In genomic region chr7:102748605-102749322, GRCh38 we compare ENCODE assay signal across 8 cellular contexts. TPM values are rescaled to one million over a fixed set of nuclear protein-coding genes. Genes with fewer than 3 reads are reported as not detected.
A peak's percentile ranks its signal among the peaks of the same experiment; 100 is the strongest.
DNase-seq lines count a peak whose midpoint lies in the region; ATAC-seq, FAIRE-seq and TF ChIP-seq lines count a peak whose summit lies in the region.
"Not testable (repeated sequence)": the region's sequence is repeated elsewhere in the genome, so short reads cannot be mapped to it uniquely, and the experiment has no call there.

FAM185A (plus strand) TSS chr7:102748999; CDS start chr7:102749208, 209 bp downstream.

- POLR2A ChIA-PET in endothelial cell of umbilical vein (lab: Charles Lee) = interaction anchor here (1.3 kb wide), 1 partner anchor 326 kb away, joined by 6 read pairs; the partner anchor contains the start of genes ARMC10 and FBXL13

- H3K9me3 Mint-ChIP-seq in mesothelial cell of epicardium = not testable (repeated sequence)

- peak within 1 kb of the TSS; percentile 73 for H3K9ac ChIP-seq in OCI-LY1 (ENCODE audit: low read length)
- not testable (repeated sequence) for H3K9ac ChIP-seq in endothelial cell of umbilical vein (replicated peaks; ENCODE audit: extremely low read depth, insufficient read depth, low read length)

- peaks cover 21% of the 10 kb centered on the region for H3K4me1 ChIP-seq in OCI-LY1 (ENCODE audit: insufficient read depth, low read length, severe bottlenecking)
- not testable (repeated sequence) for H3K4me1 ChIP-seq in endothelial cell of umbilical vein (ENCODE audit: control insufficient read depth, extremely low read depth, insufficient read depth, low read length)

- not testable (repeated sequence) for H4K20me1 ChIP-seq in OCI-LY1 (ENCODE audit: insufficient read depth, low read length); endothelial cell of umbilical vein (replicated peaks; ENCODE audit: control insufficient read depth, extremely low read depth, insufficient read depth, low read length)

- H2AFZ ChIP-seq in OCI-LY1 (ENCODE audit: low read length) = not testable (repeated sequence)
- H2AFZ ChIP-seq in endothelial cell of umbilical vein (ENCODE audit: low read depth, low read length) = peak within 1 kb of the TSS; percentile 85

- H3K4me3 ChIP-seq in OCI-LY1 (ENCODE audit: low read depth, low read length, poor library complexity, severe bottlenecking) (peak within 1 kb of the TSS; percentile 74), endothelial cell of umbilical vein (replicated peaks in 1 of 3; ENCODE audit: insufficient read depth in 1 of 3, low read depth in 1 of 3, low read length in 3 of 3) (peak within 1 kb of the TSS; percentile 28 to 71 (median 68))

- CTCF ChIA-PET in endothelial cell of umbilical vein (lab: Charles Lee) = interaction anchor here (0.9 to 1.4 kb wide), 4 partner anchors 313 to 326 kb away, joined by 4 to 26 read pairs (median 6); partner anchors contain the start of genes ARMC10 and FBXL13

- H3K9me1 ChIP-seq in endothelial cell of umbilical vein (replicated peaks; ENCODE audit: control insufficient read depth, extremely low read depth, insufficient read depth, low read length) = not testable (repeated sequence)

- H3K9me3 ChIP-seq in OCI-LY1 (ENCODE audit: low read length); endothelial cell of umbilical vein (replicated peaks; ENCODE audit: control insufficient read depth, insufficient read depth, low read length): not testable (repeated sequence)

- H3K79me2 ChIP-seq in OCI-LY1 (ENCODE audit: insufficient read depth, low read length); endothelial cell of umbilical vein (ENCODE audit: control insufficient read depth, insufficient read depth, low read length): not testable (repeated sequence)

- H3K27ac ChIP-seq in OCI-LY1 (ENCODE audit: low read depth, low read length, poor library complexity, severe bottlenecking) = not testable (repeated sequence)
- peak within 1 kb of the TSS; percentile 3 for H3K27ac ChIP-seq in endothelial cell of umbilical vein (ENCODE audit: insufficient read depth, low read depth, low read length)

- intact Hi-C loops in endothelial cell of umbilical vein (cut with micrococcal nuclease) = loop anchor here (2.0 to 5.0 kb wide), 3 partner anchors 324 to 594 kb away; partner anchors contain the start of genes DNAJC2, FBXL13 and NAPEPLD

- not testable (repeated sequence) for H3F3A ChIP-seq in OCI-LY1 (ENCODE audit: insufficient read depth, low read length)

- peaks cover 17% of the 10 kb centered on the region for H3K4me1 Mint-ChIP-seq in mesothelial cell of epicardium

- not testable (repeated sequence) for H3K9me2 ChIP-seq in OCI-LY1 (ENCODE audit: low read depth, low read length)

- BruUV-seq in endothelial cell of umbilical vein (replicated peaks; lab: Mats Ljungman, UMichigan) = not testable (repeated sequence)

- peak within 1 kb of the TSS; percentile 85 for H3K4me3 Mint-ChIP-seq in mesothelial cell of epicardium

- peak within 1 kb of the TSS; percentile 73 for H3K27ac Mint-ChIP-seq in mesothelial cell of epicardium

- dilution Hi-C loops in endothelial cell of umbilical vein (cut with MboI; ENCODE audit: extremely low pct_ligation_motif_present, low sequenced_read_pairs) = not testable (repeated sequence)

- not testable (repeated sequence) for H3K27me3 ChIP-seq in OCI-LY1 (ENCODE audit: insufficient read depth, low read length); endothelial cell of umbilical vein (ENCODE audit: control insufficient read depth in 2 of 2, insufficient read depth in 2 of 2, low read length in 2 of 2)

- not testable (repeated sequence) for TF ChIP-seq POLR2A in endothelial cell of umbilical vein (IDR thresholded peaks at IDR 0.05; ENCODE audit: low read depth, low read length)

- FAIRE-seq in endothelial cell of umbilical vein (lab: Jason Lieb, UNC) = peak; percentile 96

- H3K4me2 ChIP-seq in OCI-LY1 (ENCODE audit: low read length) (peak within 1 kb of the TSS; percentile 81), endothelial cell of umbilical vein (ENCODE audit: insufficient read depth, low read length) (peak within 1 kb of the TSS; percentile 72)

- not testable (repeated sequence) for TF ChIP-seq CTCF in OCI-LY1 (IDR thresholded peaks at IDR 0.05; ENCODE audit: low read length); endothelial cell of umbilical vein (IDR thresholded peaks at IDR 0.05; ENCODE audit: extremely low read depth in 1 of 2, insufficient read depth in 1 of 2, low read depth in 1 of 2, low read length in 2 of 2); mesothelial cell of epicardium (IDR thresholded peaks at IDR 0.05; ENCODE audit: unreplicated experiment)

- H3K27me3 Mint-ChIP-seq in mesothelial cell of epicardium (ENCODE audit: low read depth) = not testable (repeated sequence)

- not testable (repeated sequence) for H3K36me3 Mint-ChIP-seq in mesothelial cell of epicardium

- ATAC-seq in GM21526 (IDR thresholded peaks at IDR 0.05; ENCODE audit: low FRiP score, unreplicated experiment) = peak; percentile 98

- DNase-seq in DMS 273 (lab: John Stamatoyannopoulos, UW; ENCODE audit: unreplicated experiment) (peak; percentile 100), HuH-7 (ENCODE audit: low spot score) (peak; percentile 82), activated T-cell treated with anti-CD3 and anti-CD28 coated beads for 1 hour (ENCODE audit: low read depth) (peak; percentile 86), endothelial cell of umbilical vein (ENCODE audit: low read depth, low spot score) (peak; percentile 99), mesothelial cell of epicardium (ENCODE audit: low spot score in 2 of 2, unreplicated experiment in 2 of 2) (peak; percentile 90 to 92)
- peak; percentile 83 to 96 for DNase-seq in stimulated activated CD8-positive, alpha-beta memory T cell treated with anti-CD3 and anti-CD28 coated beads, Interleukin-15, amount 100 ng/mL, for 4 hours (ENCODE audit: low read depth in 2 of 2)

- not testable (repeated sequence) for H3K36me3 ChIP-seq in OCI-LY1 (ENCODE audit: insufficient read depth, low read length); endothelial cell of umbilical vein (ENCODE audit: control insufficient read depth in 2 of 2, extremely low read depth in 1 of 2, insufficient read depth in 2 of 2, low read length in 2 of 2)

TF ChIP-seq in endothelial cell of umbilical vein, 7 proteins besides CTCF, POLR2A, EP300 and RAD21:
- TF ChIP-seq, protein P1, sequence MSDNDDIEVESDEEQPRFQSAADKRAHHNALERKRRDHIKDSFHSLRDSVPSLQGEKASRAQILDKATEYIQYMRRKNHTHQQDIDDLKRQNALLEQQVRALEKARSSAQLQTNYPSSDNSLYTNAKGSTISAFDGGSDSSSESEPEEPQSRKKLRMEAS (IDR thresholded peaks at IDR 0.05; ENCODE audit: insufficient read depth, insufficient read length) = peak; percentile 59

RNA-seq across cellular contexts. Expression of gene FAM185A, which starts in this region (rescaled TPM):
- 7.6 and 8.5 TPM in 2 replicates for total RNA-seq in endothelial cell of umbilical vein
- 5.4 and 5.6 TPM in 2 replicates for polyA plus RNA-seq in endothelial cell of umbilical vein
- polyA plus RNA-seq in endothelial cell of umbilical vein (2011; cell fraction: cytosol; rRNA removed) = 3.5 and 4.4 TPM in 2 replicates
- polyA plus RNA-seq in endothelial cell of umbilical vein (2011; cell fraction: nucleus; rRNA removed) = 8.2 and 12.5 TPM in 2 replicates
- polyA plus RNA-seq in endothelial cell of umbilical vein (2012) = 3.8 and 5.4 TPM in 2 replicates
- polyA minus RNA-seq in endothelial cell of umbilical vein = 6.0 and 8.0 TPM in 2 replicates
- polyA minus RNA-seq in endothelial cell of umbilical vein (2011; cell fraction: cytosol; rRNA and poly(A)+ RNA removed) = 7.1 TPM
- polyA minus RNA-seq in endothelial cell of umbilical vein (2011; cell fraction: nucleus; rRNA and poly(A)+ RNA removed) = 12.4 and 13.9 TPM in 2 replicates
- total RNA-seq in mesothelial cell of epicardium = 11.1 to 12.4 TPM (median 11.6 TPM) in 3 replicates
